ENCODE assay signal across 9 cellular contexts in the genomic region with DNA sequence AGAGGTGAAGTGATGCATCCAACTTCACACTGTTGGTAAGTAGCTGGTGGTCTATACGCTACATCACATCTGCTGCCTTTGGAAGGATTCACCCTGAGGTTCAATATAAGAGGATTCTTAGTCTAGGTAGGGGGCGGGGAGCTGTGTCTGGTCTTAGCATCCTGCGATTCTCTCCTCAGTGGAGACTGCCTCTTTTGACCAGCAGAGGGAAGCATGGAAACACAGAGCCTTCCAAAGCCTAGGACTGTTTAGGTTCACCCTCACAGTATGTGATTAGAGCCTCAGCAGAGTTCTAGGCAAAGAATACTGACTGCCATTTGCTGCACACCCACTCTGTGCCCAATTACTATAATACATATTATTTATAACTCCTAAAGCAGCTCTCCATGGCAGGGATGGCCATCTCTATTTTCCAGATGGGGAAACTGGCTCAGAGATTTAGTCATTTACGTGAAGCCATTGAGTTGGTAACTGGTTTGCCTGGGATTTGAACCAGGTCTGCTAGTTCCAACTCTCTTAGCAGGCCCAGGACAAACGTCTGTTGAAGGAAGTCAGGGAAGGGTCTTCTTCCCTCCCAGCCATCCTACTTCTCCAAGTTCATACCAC. TPM values are rescaled to one million over a fixed set of nuclear protein-coding genes. Genes with fewer than 3 reads are reported as not detected.
DNase-seq lines count a peak whose midpoint lies in the region; ATAC-seq, FAIRE-seq and TF ChIP-seq lines count a peak whose summit lies in the region.
"Had no signal": no experiment of that assay in that cellular context is flagged by ENCODE, and none has a peak within 500 bp of the region (broad histone marks: within the 10 kb centered on the region; RNA-seq: fewer than 3 reads in every experiment).

No MANE protein-coding gene starts in this region.

- no peaks in the 10 kb centered on the region for H3K9me3 Mint-ChIP-seq in activated T-helper 1 cell treated with anti-CD3 and anti-CD28 coated beads, Interleukin-12 subunit alpha, Interleukin-12 subunit beta, Interleukin-2, Interleukin-4 antibody, amounts not matched to agents 30 ng/mL and 10 ng/mL and 1 ng/mL, durations not matched to agents 14 hours and 24 hours and 36 hours
- no peaks in the 10 kb centered on the region for H3K9me3 Mint-ChIP-seq in T-helper 2 cell treated with Interferon-gamma antibody and Interleukin-4, amounts not matched to agents 5 μg/mL and 100 μg/mL, for 36 hours

- H3K23ac ChIP-seq in IMR-90 (ENCODE audit: low read depth, low read length) = no peak overlapping the region

- no peak overlapping the region for H3K9ac ChIP-seq in IMR-90 (ENCODE audit: low read depth, low read length)

- H3K27ac Mint-ChIP-seq in activated T-helper 1 cell treated with anti-CD3 and anti-CD28 coated beads, Interleukin-12 subunit alpha, Interleukin-12 subunit beta, Interleukin-2, Interleukin-4 antibody, amounts not matched to agents 30 ng/mL and 10 ng/mL and 1 ng/mL, durations not matched to agents 14 hours and 24 hours and 36 hours = no peak overlapping the region
- no peak overlapping the region for H3K27ac Mint-ChIP-seq in T-helper 2 cell treated with Interferon-gamma antibody and Interleukin-4, amounts not matched to agents 5 μg/mL and 100 μg/mL, for 36 hours

- H3F3A ChIP-seq in PC-9 (ENCODE audit: insufficient read depth, low read depth) = peaks cover 6% of the 10 kb centered on the region; the same call in 1 of the 2 replicates

- H2BK20ac ChIP-seq in IMR-90 (ENCODE audit: low read depth, low read length) = no peak overlapping the region

- H2AFZ ChIP-seq in IMR-90 (replicated peaks; ENCODE audit: low read length, poor library complexity) = no peak overlapping the region
- no peak overlapping the region for H2AFZ ChIP-seq in PC-9

- H3K4me1 ChIP-seq in IMR-90 (ENCODE audit: control insufficient read depth, insufficient read depth, low read length) (no peaks in the 10 kb centered on the region), PC-9 (replicated peaks; ENCODE audit: insufficient read depth) (peaks cover 31% of the 10 kb centered on the region)

- H4K20me1 ChIP-seq in IMR-90 (ENCODE audit: insufficient read depth, low read length) (no peaks in the 10 kb centered on the region), PC-9 (ENCODE audit: insufficient read depth) (no peaks in the 10 kb centered on the region)

- DNase-seq in D721Med (ENCODE audit: insufficient read length, low spot score) (peak; percentile 25), IMR-90 (peak; percentile 55), PC-9 (peak; percentile 61 to 67), epidermal melanocyte (ENCODE audit: insufficient read length, low spot score) (peak; percentile 31), myocyte (ENCODE audit: low read depth) (peak; percentile 41)
- DNase-seq in activated T-helper 1 cell treated with anti-CD3 and anti-CD28 coated beads, Interleukin-12 subunit alpha, Interleukin-12 subunit beta, Interleukin-2, Interleukin-4 antibody, amounts not matched to agents 30 ng/mL and 10 ng/mL and 1 ng/mL, durations not matched to agents 14 hours and 24 hours and 36 hours (ENCODE audit: low spot score) = no peak
- no peak for DNase-seq in stimulated activated CD4-positive, alpha-beta T cell treated with anti-CD3 and anti-CD28 coated beads, Interleukin-1b, Interleukin-23, amount 100 ng/mL, for 48 hours
- no peak for DNase-seq in T-helper 2 cell treated with Interferon-gamma antibody and Interleukin-4, amounts not matched to agents 5 μg/mL and 100 μg/mL, for 36 hours (ENCODE audit: low spot score)

- H3K56ac ChIP-seq in IMR-90 (ENCODE audit: extremely low read depth, insufficient read depth, low read length) = no peak overlapping the region

- no peak overlapping the region for H3K4ac ChIP-seq in IMR-90 (ENCODE audit: low read depth, low read length)

- H3K36me3 ChIP-seq in IMR-90 (ENCODE audit: control insufficient read depth, insufficient read depth, low read length) (no peaks in the 10 kb centered on the region), PC-9 (ENCODE audit: low read depth) (no peaks in the 10 kb centered on the region)

- H4K8ac ChIP-seq in IMR-90 (ENCODE audit: low read depth in 2 of 2, low read length in 2 of 2) = no peak overlapping the region

- H3K27me3 Mint-ChIP-seq in activated T-helper 1 cell treated with anti-CD3 and anti-CD28 coated beads, Interleukin-12 subunit alpha, Interleukin-12 subunit beta, Interleukin-2, Interleukin-4 antibody, amounts not matched to agents 30 ng/mL and 10 ng/mL and 1 ng/mL, durations not matched to agents 14 hours and 24 hours and 36 hours (ENCODE audit: insufficient read depth) = peaks cover 12% of the 10 kb centered on the region
- H3K27me3 Mint-ChIP-seq in T-helper 2 cell treated with Interferon-gamma antibody and Interleukin-4, amounts not matched to agents 5 μg/mL and 100 μg/mL, for 36 hours (ENCODE audit: low read depth) = peaks cover 17% of the 10 kb centered on the region

- no peak for TF ChIP-seq POLR2A in IMR-90 (IDR thresholded peaks at IDR 0.05; ENCODE audit: low read depth, low read length)

- no peak overlapping the region for H3K4me3 Mint-ChIP-seq in activated T-helper 1 cell treated with anti-CD3 and anti-CD28 coated beads, Interleukin-12 subunit alpha, Interleukin-12 subunit beta, Interleukin-2, Interleukin-4 antibody, amounts not matched to agents 30 ng/mL and 10 ng/mL and 1 ng/mL, durations not matched to agents 14 hours and 24 hours and 36 hours
- no peak overlapping the region for H3K4me3 Mint-ChIP-seq in T-helper 2 cell treated with Interferon-gamma antibody and Interleukin-4, amounts not matched to agents 5 μg/mL and 100 μg/mL, for 36 hours

- no peak overlapping the region for H4K91ac ChIP-seq in IMR-90 (ENCODE audit: insufficient read depth, low read depth, low read length)

- H3K9me3 ChIP-seq in IMR-90 (ENCODE audit: control insufficient read depth, insufficient read depth, low read length) = no peaks in the 10 kb centered on the region
- H3K9me3 ChIP-seq in PC-9 (ENCODE audit: insufficient read depth, low read depth) = no peaks in the 10 kb centered on the region

- H2BK5ac ChIP-seq in IMR-90 (ENCODE audit: low read depth, low read length, poor library complexity, severe bottlenecking) = no peak overlapping the region

- BruUV-seq in IMR-90 (replicated peaks; lab: Mats Ljungman, UMichigan) = no TSS peak
- BruUV-seq in PC-9 (replicated peaks; lab: Mats Ljungman, UMichigan) = no TSS peak

- H3K36me3 Mint-ChIP-seq in activated T-helper 1 cell treated with anti-CD3 and anti-CD28 coated beads, Interleukin-12 subunit alpha, Interleukin-12 subunit beta, Interleukin-2, Interleukin-4 antibody, amounts not matched to agents 30 ng/mL and 10 ng/mL and 1 ng/mL, durations not matched to agents 14 hours and 24 hours and 36 hours (ENCODE audit: low read depth) = no peaks in the 10 kb centered on the region
- no peaks in the 10 kb centered on the region for H3K36me3 Mint-ChIP-seq in T-helper 2 cell treated with Interferon-gamma antibody and Interleukin-4, amounts not matched to agents 5 μg/mL and 100 μg/mL, for 36 hours (ENCODE audit: low read depth)

- CTCF ChIA-PET in IMR-90 (lab: Yijun Ruan, JAX) = interaction anchor here (0.6 to 0.9 kb wide), 2 partner anchors 12 to 355 kb away, joined by 3 to 6 read pairs; no protein-coding TSS in a partner anchor
- CTCF ChIA-PET in PC-9 (lab: Charles Lee) = interaction anchor here (0.5 to 1.3 kb wide), 3 partner anchors 10 to 204 kb away, joined by 3 to 12 read pairs (median 9); no protein-coding TSS in a partner anchor

- H3K4me2 ChIP-seq in IMR-90 (ENCODE audit: low read depth, low read length) = no peak overlapping the region
- H3K4me2 ChIP-seq in PC-9 = no peak overlapping the region

- FAIRE-seq in D721Med (lab: Jason Lieb, UNC) = no peak
- FAIRE-seq: frontal cortex had no signal

- no peak overlapping the region for H4K5ac ChIP-seq in IMR-90 (ENCODE audit: low read depth, low read length)

- H3K4me3 ChIP-seq in IMR-90 (ENCODE audit: insufficient read depth, low read depth, low read length) (no peak overlapping the region), PC-9 (no peak overlapping the region)

- no peak overlapping the region for H3K27ac ChIP-seq in IMR-90 (ENCODE audit: insufficient read depth, low read length)
- H3K27ac ChIP-seq in PC-9 = no peak overlapping the region

- H3K9me1 ChIP-seq in IMR-90 (ENCODE audit: insufficient read depth, low read length) = no peaks in the 10 kb centered on the region

- no peak overlapping the region for H2AK5ac ChIP-seq in IMR-90 (ENCODE audit: low read depth, low read length)

- no peaks in the 10 kb centered on the region for H3K79me1 ChIP-seq in IMR-90 (ENCODE audit: low read depth in 1 of 2, low read length in 2 of 2)

- TF ChIP-seq RAD21 in IMR-90 (IDR thresholded peaks at IDR 0.05; ENCODE audit: low read length) = peak; percentile 47

- no peaks in the 10 kb centered on the region for H3K4me1 Mint-ChIP-seq in activated T-helper 1 cell treated with anti-CD3 and anti-CD28 coated beads, Interleukin-12 subunit alpha, Interleukin-12 subunit beta, Interleukin-2, Interleukin-4 antibody, amounts not matched to agents 30 ng/mL and 10 ng/mL and 1 ng/mL, durations not matched to agents 14 hours and 24 hours and 36 hours (ENCODE audit: low read depth)
- no peaks in the 10 kb centered on the region for H3K4me1 Mint-ChIP-seq in T-helper 2 cell treated with Interferon-gamma antibody and Interleukin-4, amounts not matched to agents 5 μg/mL and 100 μg/mL, for 36 hours (ENCODE audit: low read depth)

- no peaks in the 10 kb centered on the region for H3K9me2 ChIP-seq in PC-9 (ENCODE audit: insufficient read depth)

- POLR2A ChIA-PET in IMR-90 (lab: Charles Lee; ENCODE audit: unreplicated experiment) = no interaction called here
- POLR2A ChIA-PET in PC-9 (lab: Charles Lee; ENCODE audit: unreplicated experiment) = no interaction called here

- in situ Hi-C loops in IMR-90 (cut with MboI; ENCODE audit: low sequenced_read_pairs) = no loop called here

- H3K79me2 ChIP-seq in PC-9 (ENCODE audit: low read depth) = no peaks in the 10 kb centered on the region

- TF ChIP-seq CTCF in D721Med (IDR thresholded peaks at IDR 0.05; ENCODE audit: insufficient read depth, missing control alignments) (peak; percentile 50), IMR-90 (conservative IDR thresholded peaks at IDR 0.05; ENCODE audit: low read depth, low read length) (peak; percentile 55), PC-9 (conservative IDR thresholded peaks at IDR 0.05) (peak; percentile 77)

- dilution Hi-C loops in IMR-90 (cut with HindIII; ENCODE audit: low sequenced_read_pairs, unreplicated experiment) = no loop called here

- H3K18ac ChIP-seq in IMR-90 (ENCODE audit: low read depth, low read length) = no peak overlapping the region

- no peak overlapping the region for H2BK15ac ChIP-seq in IMR-90 (ENCODE audit: low read depth, low read length)

- ATAC-seq in IMR-90 (ENCODE audit: low read depth) = peak; percentile 100

- no peaks in the 10 kb centered on the region for H3K27me3 ChIP-seq in IMR-90 (ENCODE audit: control insufficient read depth, insufficient read depth, low read length)
- no peaks in the 10 kb centered on the region for H3K27me3 ChIP-seq in PC-9 (ENCODE audit: insufficient read depth, low read depth)

- H2BK120ac ChIP-seq in IMR-90 (ENCODE audit: low read depth, low read length) = no peak overlapping the region

- H3K14ac ChIP-seq in IMR-90 (replicated peaks; ENCODE audit: low read depth, low read length) = no peak overlapping the region

- H2AK9ac ChIP-seq in IMR-90 (replicated peaks; ENCODE audit: low read depth, low read length, poor library complexity) = no peak overlapping the region

- intact Hi-C loops in IMR-90 (cut with micrococcal nuclease) (loop anchor here (1.0 kb wide), 1 partner anchor 428 kb away; no protein-coding TSS in a partner anchor), PC-9 (cut with micrococcal nuclease; ENCODE audit: unreplicated experiment) (loop anchor here (1.0 to 10.0 kb wide), 4 partner anchors 115 to 430 kb away; no protein-coding TSS in a partner anchor)
- intact Hi-C loops in activated T-helper 1 cell treated with anti-CD3 and anti-CD28 coated beads, Interleukin-12 subunit alpha, Interleukin-12 subunit beta, Interleukin-2, Interleukin-4 antibody, amounts not matched to agents 30 ng/mL and 10 ng/mL and 1 ng/mL, durations not matched to agents 14 hours and 24 hours and 36 hours (cut with micrococcal nuclease) = no loop called here

- WGBS in IMR-90 (ENCODE audit: extremely low coverage in 2 of 2, insufficient read length in 1 of 2), 2 experiments = no CpG with 5 or more reads among the region's 5 CpGs

RNA-seq across cellular contexts. Expression of a gene that starts 28.9 kb away (rescaled TPM):
- 39.2 and 43.0 TPM in 2 replicates for total RNA-seq in IMR-90 (2012; rRNA removed)
- 25.5 and 28.6 TPM in 2 replicates for polyA plus RNA-seq in IMR-90 (2012; rRNA removed)
- polyA plus RNA-seq in IMR-90 (2012; cell fraction: cytosol; rRNA removed) = 7.8 and 10.3 TPM in 2 replicates
- 5.0 and 31.4 TPM in 2 replicates for polyA plus RNA-seq in IMR-90 (2012; cell fraction: nucleus; rRNA removed; ENCODE audit: low replicate concordance)
- 71.1 and 95.4 TPM in 2 replicates for total RNA-seq in PC-9 (2021)
- 50.9 and 56.8 TPM in 2 replicates for total RNA-seq in myocyte
- 24.3 TPM for polyA plus RNA-seq in myocyte (2012)
- 67.0 and 70.4 TPM in 2 replicates for total RNA-seq in activated T-helper 1 cell treated with anti-CD3 and anti-CD28 coated beads, Interleukin-12 subunit alpha, Interleukin-12 subunit beta, Interleukin-2, Interleukin-4 antibody, amounts not matched to agents 30 ng/mL and 10 ng/mL and 1 ng/mL, durations not matched to agents 14 hours and 24 hours and 36 hours

RNA-seq across cellular contexts. Expression of a gene that starts 51.1 kb away (rescaled TPM):
- total RNA-seq in IMR-90 (2012; rRNA removed) (not detected in 2 replicates), PC-9 (2021) (3.1 and 3.5 TPM in 2 replicates), myocyte (not detected in 2 replicates)
- not detected in 2 replicates for polyA plus RNA-seq in IMR-90 (2012; rRNA removed)
- polyA plus RNA-seq in IMR-90 (2012; cell fraction: cytosol; rRNA removed) = not detected in 2 replicates
- not detected in 2 replicates for polyA plus RNA-seq in IMR-90 (2012; cell fraction: nucleus; rRNA removed; ENCODE audit: low replicate concordance)
- not detected for polyA plus RNA-seq in myocyte (2012)
- not detected in 2 replicates for total RNA-seq in activated T-helper 1 cell treated with anti-CD3 and anti-CD28 coated beads, Interleukin-12 subunit alpha, Interleukin-12 subunit beta, Interleukin-2, Interleukin-4 antibody, amounts not matched to agents 30 ng/mL and 10 ng/mL and 1 ng/mL, durations not matched to agents 14 hours and 24 hours and 36 hours
- total RNA-seq: frontal cortex had no signal

Comparison
In these comparisons a context has a peak if more than half of its experiments do, and no peak if none do; other contexts are left out.
1. DNase-seq: peak in D721Med (single experiment), IMR-90 (single experiment), PC-9 (2 of 2), epidermal melanocyte (single experiment) and myocyte (single experiment); none in activated T-helper 1 cell treated with anti-CD3 and anti-CD28 coated beads, Interleukin-12 subunit alpha, Interleukin-12 subunit beta, Interleukin-2, Interleukin-4 antibody, amounts not matched to agents 30 ng/mL and 10 ng/mL and 1 ng/mL, durations not matched to agents 14 hours and 24 hours and 36 hours (single experiment), stimulated activated CD4-positive, alpha-beta T cell treated with anti-CD3 and anti-CD28 coated beads, Interleukin-1b, Interleukin-23, amount 100 ng/mL, for 48 hours (single experiment) and T-helper 2 cell treated with Interferon-gamma antibody and Interleukin-4, amounts not matched to agents 5 μg/mL and 100 μg/mL, for 36 hours (single experiment).
2. Peak in every context shown above with its lines, with median percentiles within 50 percentile points of each other: CTCF ChIP-seq.